12 cellular contexts compared by ENCODE assay signal in genomic region chr16:14097182-14097951, GRCh38. TPM values are rescaled to one million over a fixed set of nuclear protein-coding genes. Genes with fewer than 3 reads are reported as not detected.
DNase-seq lines count a peak whose midpoint lies in the region; ATAC-seq and TF ChIP-seq lines count a peak whose summit lies in the region.
"Had no signal": no experiment of that assay in that cellular context is flagged by ENCODE, and none has a peak within 500 bp of the region (broad histone marks: within the 10 kb centered on the region; RNA-seq: fewer than 3 reads in every experiment).

No MANE protein-coding gene starts in this region.

- H3K4me3 ChIP-seq in right lobe of liver (no peak overlapping the region), upper lobe of right lung (no peak overlapping the region)

- no peak for TF ChIP-seq POLR2A in right lobe of liver (IDR thresholded peaks at IDR 0.05)

- intact Hi-C loops in right lobe of liver (cut with DNase I) (no loop called here), upper lobe of right lung (cut with DNase I) (no loop called here)

- H3K4me1 ChIP-seq in right lobe of liver (peaks cover 0 to 34% (median 8%) of the 10 kb centered on the region in 4 donors), upper lobe of right lung (peaks cover 42% of the 10 kb centered on the region)

- 39% methylated on average over 4 of the region's 4 CpGs for WGBS in right lobe of liver (ENCODE audit: insufficient coverage, low coverage, low lambda C conversion rate, missing lambda C conversion rate)

- POLR2A ChIA-PET in RWPE1 (lab: Yijun Ruan, JAX; ENCODE audit: low non-redundant PET) = no interaction called here

- CTCF ChIA-PET in RWPE1 (lab: Yijun Ruan, JAX) = interaction anchor here (0.9 kb wide), 2 partner anchors 90 to 174 kb away, joined by 3 to 4 read pairs; no protein-coding TSS in a partner anchor

- TF ChIP-seq CTCF in RWPE1 (conservative IDR thresholded peaks at IDR 0.05; ENCODE audit: low read depth) (no peak), right lobe of liver (IDR thresholded peaks at IDR 0.05) (no peak), upper lobe of right lung (IDR thresholded peaks at IDR 0.05) (no peak)

- DNase-seq in NCI-H1417 (lab: John Stamatoyannopoulos, UW) = peak in 2 of 3 experiments; percentile 79 to 97
- peak; percentile 67 for DNase-seq in RWPE1 (ENCODE audit: low spot score)
- DNase-seq in right lobe of liver = no peak
- no peak for DNase-seq in upper lobe of right lung
- no peak for DNase-seq in HK-2 (ENCODE audit: unreplicated experiment)
- no peak for DNase-seq in inferior parietal cortex (ENCODE audit: extremely low spot score)
- no peak for DNase-seq in central memory CD4-positive, alpha-beta T cell
- DNase-seq: amygdala, H7, mesendoderm, NCI-H2171 treated with DMSO at 0.1 percent for 48 hours had no signal

- H3K36me3 ChIP-seq in right lobe of liver = no peaks in the 10 kb centered on the region
- no peaks in the 10 kb centered on the region for H3K36me3 ChIP-seq in upper lobe of right lung

- H3K27me3 ChIP-seq in right lobe of liver (no peaks in the 10 kb centered on the region), upper lobe of right lung (no peaks in the 10 kb centered on the region)

- H3K9me3 ChIP-seq in right lobe of liver (no peaks in the 10 kb centered on the region), upper lobe of right lung (no peaks in the 10 kb centered on the region)

- ATAC-seq in right lobe of liver (peak; percentile 52 to 77 (median 70)), upper lobe of right lung (peak; percentile 82)
- ATAC-seq: stimulated activated effector memory CD8-positive, alpha-beta T cell treated with anti-CD3 and anti-CD28 coated beads, Interleukin-12 subunit alpha, Interleukin-12 subunit beta, amount 100 ng/mL, for 72 hours had no signal

- H3K27ac ChIP-seq in RWPE1 = no peak overlapping the region
- peak overlapping the region in 2 of 3 donors; percentile 3 to 9 for H3K27ac ChIP-seq in right lobe of liver
- peak overlapping the region; percentile 48 for H3K27ac ChIP-seq in upper lobe of right lung

RNA-seq across cellular contexts. Expression of gene MRTFB, which starts 26.2 kb away (rescaled TPM):
- total RNA-seq in right lobe of liver (10 to 100 TPM; 15.7 to 23.9 (median 18.6) TPM), upper lobe of right lung (54.7 TPM)

Comparison
In these comparisons a context has a peak if more than half of its experiments do, and no peak if none do; other contexts are left out.
1. DNase-seq: peak in NCI-H1417 (2 of 3) and RWPE1 (single experiment); none in right lobe of liver (0 of 3), upper lobe of right lung (single experiment), HK-2 (single experiment), inferior parietal cortex (single experiment) and central memory CD4-positive, alpha-beta T cell (single experiment).